In genomic region chr7:121020243-121020642, GRCh38 we compare ENCODE assay signal across 13 cellular contexts. TPM values are rescaled to one million over a fixed set of nuclear protein-coding genes. Genes with fewer than 3 reads are reported as not detected.
A peak's percentile ranks its signal among the peaks of the same experiment; 100 is the strongest.
DNase-seq lines count a peak whose midpoint lies in the region; ATAC-seq, FAIRE-seq and TF ChIP-seq lines count a peak whose summit lies in the region.
"Had no signal": no experiment of that assay in that cellular context is flagged by ENCODE, and none has a peak within 500 bp of the region (broad histone marks: within the 10 kb centered on the region; RNA-seq: fewer than 3 reads in every experiment).

No MANE protein-coding gene starts in this region.

- no peak for TF ChIP-seq CTCF in IMR-90 (conservative IDR thresholded peaks at IDR 0.05; ENCODE audit: low read depth, low read length)
- no peak for TF ChIP-seq CTCF in astrocyte (IDR thresholded peaks at IDR 0.05; ENCODE audit: insufficient read depth, low read depth, low read length)
- no peak for TF ChIP-seq CTCF in hepatocyte (IDR thresholded peaks at IDR 0.05; ENCODE audit: poor library complexity)
- no peak for TF ChIP-seq CTCF in tibial nerve (IDR thresholded peaks at IDR 0.05)

- H4K5ac ChIP-seq in IMR-90 (ENCODE audit: low read depth, low read length) = no peak overlapping the region

- no peak for ATAC-seq in IMR-90 (ENCODE audit: low read depth)
- ATAC-seq: CD8-positive, alpha-beta T cell; stimulated activated memory B cell treated with anti-CD40 and anti-IgM and Interleukin-4, amounts not matched to agents 10 μg/mL and 1 μg/mL and 100 μg/mL, for 72 hours had no signal

- no peaks in the 10 kb centered on the region for H3K27me3 Mint-ChIP-seq in astrocyte (ENCODE audit: low read depth, unreplicated experiment)
- H3K27me3 Mint-ChIP-seq: stimulated activated memory B cell treated with anti-CD40 and anti-IgM and Interleukin-4, amounts not matched to agents 10 μg/mL and 1 μg/mL and 100 μg/mL, for 72 hours had no signal

- H3K23ac ChIP-seq in IMR-90 (ENCODE audit: low read depth, low read length) = no peak overlapping the region

- no peaks in the 10 kb centered on the region for H3K79me2 ChIP-seq in astrocyte (ENCODE audit: insufficient read depth, low read length)
- no peaks in the 10 kb centered on the region for H3K79me2 ChIP-seq in hepatocyte

- no peak overlapping the region for H4K8ac ChIP-seq in IMR-90 (ENCODE audit: low read depth in 2 of 2, low read length in 2 of 2)

- peaks cover 4 to 47% of the 10 kb centered on the region in 2 experiments; a peak in 3 of 4 replicates for H3K79me1 ChIP-seq in IMR-90 (ENCODE audit: low read depth in 1 of 2, low read length in 2 of 2)

- no peaks in the 10 kb centered on the region for H3K9me3 ChIP-seq in IMR-90 (ENCODE audit: control insufficient read depth, insufficient read depth, low read length)
- H3K9me3 ChIP-seq in astrocyte (ENCODE audit: insufficient read depth, low read depth, low read length) = no peaks in the 10 kb centered on the region
- H3K9me3 ChIP-seq in hepatocyte (ENCODE audit: low read depth) = no peaks in the 10 kb centered on the region
- H3K9me3 ChIP-seq in tibial nerve = no peaks in the 10 kb centered on the region

- no peak overlapping the region for H2AK9ac ChIP-seq in IMR-90 (replicated peaks; ENCODE audit: low read depth, low read length, poor library complexity)

- H3K56ac ChIP-seq in IMR-90 (ENCODE audit: extremely low read depth, insufficient read depth, low read length) = no peak overlapping the region

- POLR2A ChIA-PET in IMR-90 (lab: Charles Lee; ENCODE audit: unreplicated experiment) = no interaction called here

- dilution Hi-C loops in IMR-90 (cut with HindIII; ENCODE audit: low sequenced_read_pairs, unreplicated experiment) = no loop called here

- WGBS in IMR-90 (ENCODE audit: extremely low coverage in 2 of 2, insufficient read length in 1 of 2), 2 experiments = no CpG with 5 or more reads among the region's 1 CpG
- WGBS in hepatocyte (ENCODE audit: low lambda C conversion rate, missing lambda C conversion rate) = 86% methylated on average over 1 of the region's 1 CpG
- 95 to 98% methylated on average over 1 of the region's 1 CpG for WGBS in tibial nerve, 2 donors

- peak overlapping the region; percentile 43 for H3K27ac Mint-ChIP-seq in astrocyte (ENCODE audit: unreplicated experiment)
- H3K27ac Mint-ChIP-seq: activated naive CD4-positive, alpha-beta T cell treated with anti-CD3 and anti-CD28 coated beads for 36 hours; CD8-positive, alpha-beta T cell; stimulated activated memory B cell treated with anti-CD40 and anti-IgM and Interleukin-4, amounts not matched to agents 10 μg/mL and 1 μg/mL and 100 μg/mL, for 72 hours had no signal

- H3K36me3 ChIP-seq in IMR-90 (ENCODE audit: control insufficient read depth, insufficient read depth, low read length) (peaks cover 2% of the 10 kb centered on the region; the same call in 1 of the 2 replicates), astrocyte (ENCODE audit: insufficient read depth, low read length) (no peaks in the 10 kb centered on the region), hepatocyte (replicated peaks; ENCODE audit: insufficient read depth, low read depth) (no peaks in the 10 kb centered on the region), tibial nerve (no peaks in the 10 kb centered on the region)

- peaks cover 18% of the 10 kb centered on the region for H3K4me1 ChIP-seq in IMR-90 (ENCODE audit: control insufficient read depth, insufficient read depth, low read length)
- H3K4me1 ChIP-seq in astrocyte (ENCODE audit: insufficient read depth, low read length) = peaks cover 5% of the 10 kb centered on the region
- peaks cover 25% of the 10 kb centered on the region for H3K4me1 ChIP-seq in hepatocyte (ENCODE audit: insufficient read depth)
- peaks cover 0 to 82% (median 4%) of the 10 kb centered on the region in 4 donors for H3K4me1 ChIP-seq in tibial nerve

- H3K4me2 ChIP-seq in IMR-90 (ENCODE audit: low read depth, low read length) (no peak overlapping the region; the same call in 1 of the 2 replicates), astrocyte (ENCODE audit: low read length) (peak overlapping the region; percentile 43), hepatocyte (no peak overlapping the region)

- H3K27me3 ChIP-seq in IMR-90 (ENCODE audit: control insufficient read depth, insufficient read depth, low read length) (no peaks in the 10 kb centered on the region), astrocyte (ENCODE audit: insufficient read depth, low read length) (no peaks in the 10 kb centered on the region), hepatocyte (no peaks in the 10 kb centered on the region), tibial nerve (no peaks in the 10 kb centered on the region)

- peak; percentile 72 for DNase-seq in IMR-90
- peak; percentile 59 for DNase-seq in astrocyte (ENCODE audit: low read depth)
- no peak for DNase-seq in hepatocyte (ENCODE audit: low spot score)
- no peak for DNase-seq in tibial nerve (ENCODE audit: low spot score in 2 of 2)
- no peak for DNase-seq in NCI-H2227 treated with DMSO at 0.1 percent for 48 hours (lab: John Stamatoyannopoulos, UW)
- no peak for DNase-seq in activated CD4-positive, CD25-positive, alpha-beta regulatory T cell treated with anti-CD3 and anti-CD28 coated beads, Interleukin-2, amount 50 U/mL, for 72 hours
- DNase-seq in stimulated activated CD4-positive, alpha-beta T cell treated with anti-CD3 and anti-CD28 coated beads, Interleukin-12 subunit alpha, Interleukin-12 subunit beta, amount 100 ng/mL, for 4 hours = no peak
- DNase-seq: activated naive CD4-positive, alpha-beta T cell treated with anti-CD3 and anti-CD28 coated beads for 36 hours; CD8-positive, alpha-beta T cell; NCI-H2107; stimulated activated CD4-positive, alpha-beta T cell treated with anti-CD3 and anti-CD28 coated beads, Interleukin-4, amount 100 ng/mL, for 4 hours had no signal

- H2AK5ac ChIP-seq in IMR-90 (ENCODE audit: low read depth, low read length) = no peak overlapping the region

- intact Hi-C loops in IMR-90 (cut with micrococcal nuclease) = no loop called here

- TF ChIP-seq POLR2A in IMR-90 (IDR thresholded peaks at IDR 0.05; ENCODE audit: low read depth, low read length) = no peak
- TF ChIP-seq POLR2A in tibial nerve (IDR thresholded peaks at IDR 0.05) = no peak

- H3K9me3 Mint-ChIP-seq in astrocyte (ENCODE audit: unreplicated experiment) = no peaks in the 10 kb centered on the region
- H3K9me3 Mint-ChIP-seq: activated naive CD4-positive, alpha-beta T cell treated with anti-CD3 and anti-CD28 coated beads for 36 hours; CD8-positive, alpha-beta T cell; mesothelial cell of epicardium; stimulated activated memory B cell treated with anti-CD40 and anti-IgM and Interleukin-4, amounts not matched to agents 10 μg/mL and 1 μg/mL and 100 μg/mL, for 72 hours had no signal

- CTCF ChIA-PET in IMR-90 (lab: Yijun Ruan, JAX) = no interaction called here

- H3K9ac ChIP-seq in IMR-90 (ENCODE audit: low read depth, low read length) = no peak overlapping the region
- H3K9ac ChIP-seq in astrocyte (ENCODE audit: low read length) = no peak overlapping the region

- no peak overlapping the region for H3K4ac ChIP-seq in IMR-90 (ENCODE audit: low read depth, low read length)

- peak overlapping the region; percentile 50; the same call in 1 of the 2 replicates for H3K18ac ChIP-seq in IMR-90 (ENCODE audit: low read depth, low read length)

- no peaks in the 10 kb centered on the region for H3K9me2 ChIP-seq in hepatocyte (replicated peaks; ENCODE audit: insufficient read depth)

- TF ChIP-seq RAD21 in IMR-90 (IDR thresholded peaks at IDR 0.05; ENCODE audit: low read length) = no peak

- H3K36me3 Mint-ChIP-seq in astrocyte (ENCODE audit: low read depth, unreplicated experiment) = no peaks in the 10 kb centered on the region
- H3K36me3 Mint-ChIP-seq: CD8-positive, alpha-beta T cell; mesothelial cell of epicardium; stimulated activated memory B cell treated with anti-CD40 and anti-IgM and Interleukin-4, amounts not matched to agents 10 μg/mL and 1 μg/mL and 100 μg/mL, for 72 hours had no signal

- no peak overlapping the region for H2BK120ac ChIP-seq in IMR-90 (ENCODE audit: low read depth, low read length)

- H2AFZ ChIP-seq in IMR-90 (replicated peaks; ENCODE audit: low read length, poor library complexity) (no peak overlapping the region), astrocyte (ENCODE audit: low read depth, low read length) (no peak overlapping the region), hepatocyte (no peak overlapping the region)

- FAIRE-seq in astrocyte (lab: Jason Lieb, UNC) = no peak

- in situ Hi-C loops in IMR-90 (cut with MboI; ENCODE audit: low sequenced_read_pairs) = no loop called here

- no peak overlapping the region for H3K4me3 Mint-ChIP-seq in astrocyte (ENCODE audit: unreplicated experiment)
- H3K4me3 Mint-ChIP-seq: activated naive CD4-positive, alpha-beta T cell treated with anti-CD3 and anti-CD28 coated beads for 36 hours; CD8-positive, alpha-beta T cell; mesothelial cell of epicardium; stimulated activated memory B cell treated with anti-CD40 and anti-IgM and Interleukin-4, amounts not matched to agents 10 μg/mL and 1 μg/mL and 100 μg/mL, for 72 hours had no signal

- no peak overlapping the region for H3K4me3 ChIP-seq in IMR-90 (ENCODE audit: insufficient read depth, low read depth, low read length)
- no peak overlapping the region for H3K4me3 ChIP-seq in astrocyte (ENCODE audit: insufficient read depth, low read depth, low read length)
- H3K4me3 ChIP-seq in hepatocyte = no peak overlapping the region
- no peak overlapping the region for H3K4me3 ChIP-seq in tibial nerve

- H4K91ac ChIP-seq in IMR-90 (ENCODE audit: insufficient read depth, low read depth, low read length) = no peak overlapping the region

- no peak overlapping the region for H2BK20ac ChIP-seq in IMR-90 (ENCODE audit: low read depth, low read length)

- peaks cover 42% of the 10 kb centered on the region for H3K4me1 Mint-ChIP-seq in astrocyte (ENCODE audit: low read depth, unreplicated experiment)
- H3K4me1 Mint-ChIP-seq: stimulated activated memory B cell treated with anti-CD40 and anti-IgM and Interleukin-4, amounts not matched to agents 10 μg/mL and 1 μg/mL and 100 μg/mL, for 72 hours had no signal

- H3K27ac ChIP-seq in IMR-90 (ENCODE audit: insufficient read depth, low read length) (no peak overlapping the region), astrocyte (ENCODE audit: low read depth, low read length) (peak overlapping the region; percentile 28), hepatocyte (peak overlapping the region; percentile 11), tibial nerve (peak overlapping the region in 3 of 4 donors; percentile 55 to 76 (median 73))

- H2BK15ac ChIP-seq in IMR-90 (ENCODE audit: low read depth, low read length) = no peak overlapping the region

- no peak overlapping the region for H3K14ac ChIP-seq in IMR-90 (replicated peaks; ENCODE audit: low read depth, low read length)

- H3K9me1 ChIP-seq in IMR-90 (ENCODE audit: insufficient read depth, low read length) = peaks cover 10% of the 10 kb centered on the region

- H4K20me1 ChIP-seq in IMR-90 (ENCODE audit: insufficient read depth, low read length) (peaks cover 3% of the 10 kb centered on the region; the same call in 1 of the 2 replicates), astrocyte (ENCODE audit: insufficient read depth, low read length) (no peaks in the 10 kb centered on the region), hepatocyte (ENCODE audit: insufficient read depth, poor library complexity, severe bottlenecking) (no peaks in the 10 kb centered on the region)

- no peak for TF ChIP-seq EP300 in tibial nerve (IDR thresholded peaks at IDR 0.05)

- H2BK5ac ChIP-seq in IMR-90 (ENCODE audit: low read depth, low read length, poor library complexity, severe bottlenecking) = peak overlapping the region; percentile 83

- no TSS peak for BruUV-seq in IMR-90 (replicated peaks; lab: Mats Ljungman, UMichigan)

RNA-seq across cellular contexts. Expression of gene CPED1, which starts 31.7 kb away (rescaled TPM):
- total RNA-seq in IMR-90 (2012; rRNA removed) (96.8 and 102 TPM in 2 replicates), astrocyte (6.0 and 6.1 TPM in 2 replicates), hepatocyte (29.4 and 30.5 TPM in 2 replicates), tibial nerve (10 to 100 TPM; 15.0 to 32.1 (median 21.8) TPM)
- polyA plus RNA-seq in IMR-90 (2012; rRNA removed) (28.7 and 31.2 TPM in 2 replicates), hepatocyte (8.1 and 10.1 TPM in 2 replicates)
- 11.9 and 18.5 TPM in 2 replicates for polyA plus RNA-seq in IMR-90 (2012; cell fraction: cytosol; rRNA removed)
- polyA plus RNA-seq in IMR-90 (2012; cell fraction: nucleus; rRNA removed; ENCODE audit: low replicate concordance) = 9.1 and 28.6 TPM in 2 replicates
- total RNA-seq: activated naive CD4-positive, alpha-beta T cell treated with anti-CD3 and anti-CD28 coated beads for 36 hours; CD8-positive, alpha-beta T cell had no signal

Comparison
In these comparisons a context has a peak if more than half of its experiments do, and no peak if none do; other contexts are left out.
1. DNase-seq: peak in IMR-90 (single experiment) and astrocyte (single experiment); none in hepatocyte (single experiment), tibial nerve (0 of 2), NCI-H2227 treated with DMSO at 0.1 percent for 48 hours (single experiment), activated CD4-positive, CD25-positive, alpha-beta regulatory T cell treated with anti-CD3 and anti-CD28 coated beads, Interleukin-2, amount 50 U/mL, for 72 hours (single experiment) and stimulated activated CD4-positive, alpha-beta T cell treated with anti-CD3 and anti-CD28 coated beads, Interleukin-12 subunit alpha, Interleukin-12 subunit beta, amount 100 ng/mL, for 4 hours (single experiment).